ENCODE assay signal across 14 cellular contexts in genomic region chr2:68548396-68548795, GRCh38.
"Had no signal": no experiment of that assay in that cellular context is flagged by ENCODE, and none has a peak within 500 bp of the region (broad histone marks: within the 10 kb centered on the region; RNA-seq: fewer than 3 reads in every experiment).

No MANE protein-coding gene starts in this region.

- H3K79me2 ChIP-seq: parathyroid adenoma had no signal

- H3K27me3 ChIP-seq: right atrium auricular region, tibial nerve, vagina had no signal

- H3K4me1 ChIP-seq: lower lobe of right lung, parathyroid adenoma, right atrium auricular region, tibial nerve, vagina had no signal

- DNase-seq: activated CD4-positive, alpha-beta T cell treated with anti-CD3 and anti-CD28 coated beads for 4 hours; activated CD8-positive, alpha-beta memory T cell treated with anti-CD3 and anti-CD28 coated beads, Interleukin-2, amount 50 U/mL, for 4 hours; activated CD8-positive, alpha-beta T cell treated with anti-CD3 and anti-CD28 coated beads for 36 hours; activated naive CD8-positive, alpha-beta T cell treated with anti-CD3 and anti-CD28 coated beads, Interleukin-2, amount 10 ng/mL, durations not matched to agents 7 days and 5 days; dermis blood vessel endothelial cell; hippocampal formation; lower lobe of right lung; naive thymus-derived CD4-positive, alpha-beta T cell; stimulated activated CD4-positive, alpha-beta T cell treated with anti-CD3 and anti-CD28 coated beads, Interleukin-1b, Interleukin-23, amount 100 ng/mL, for 48 hours; stimulated activated naive B cell treated with anti-CD40 and anti-IgM and Interleukin-4, amounts not matched to agents 10 μg/mL and 1 μg/mL and 100 μg/mL, for 72 hours had no signal

- H3K4me3 ChIP-seq: lower lobe of right lung, right atrium auricular region, tibial nerve, vagina had no signal

- H3K9ac ChIP-seq: parathyroid adenoma had no signal

- H3K36me3 ChIP-seq: lower lobe of right lung, right atrium auricular region, tibial nerve, vagina had no signal

- H3K9me3 ChIP-seq: lower lobe of right lung, right atrium auricular region, tibial nerve, vagina had no signal

- H3K27ac ChIP-seq: lower lobe of right lung, parathyroid adenoma, right atrium auricular region, tibial nerve, vagina had no signal

- H2AFZ ChIP-seq: parathyroid adenoma had no signal
